In the genomic region with DNA sequence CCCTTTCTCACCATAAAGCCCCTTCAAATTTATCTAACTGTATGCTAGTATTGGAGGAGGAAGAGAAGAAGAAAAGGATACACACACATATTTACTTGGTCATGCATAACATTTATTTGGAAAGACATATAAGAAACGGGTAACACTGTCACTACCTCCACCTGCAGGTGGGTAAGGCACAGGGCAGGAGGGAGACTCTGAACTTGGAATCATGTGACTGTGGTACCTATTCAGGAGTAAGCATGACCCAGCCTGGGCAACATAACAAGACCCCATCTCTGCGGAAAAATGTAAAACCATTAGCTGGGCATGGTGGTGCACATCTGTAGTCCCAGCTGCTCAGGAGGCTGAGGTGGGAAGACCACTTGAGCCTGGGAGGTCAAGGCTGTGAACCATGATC, we compare ENCODE assay signal across 15 cellular contexts. TPM values are rescaled to one million over a fixed set of nuclear protein-coding genes. Genes with fewer than 3 reads are reported as not detected.
A peak's percentile ranks its signal among the peaks of the same experiment; 100 is the strongest.
DNase-seq lines count a peak whose midpoint lies in the region; FAIRE-seq and TF ChIP-seq lines count a peak whose summit lies in the region.
"Had no signal": no experiment of that assay in that cellular context is flagged by ENCODE, and none has a peak within 500 bp of the region (broad histone marks: within the 10 kb centered on the region; RNA-seq: fewer than 3 reads in every experiment).

No MANE protein-coding gene starts in this region.

- H3K27ac Mint-ChIP-seq in astrocyte (ENCODE audit: unreplicated experiment) = no peak overlapping the region
- H3K27ac Mint-ChIP-seq in activated CD4-positive, alpha-beta T cell treated with anti-CD3 and anti-CD28 coated beads, Interleukin-2, amount 10 ng/mL, durations not matched to agents 24 days and 14 days = no peak overlapping the region

- no peaks in the 10 kb centered on the region for H3K36me3 ChIP-seq in astrocyte (ENCODE audit: insufficient read depth, low read length)
- H3K36me3 ChIP-seq in left ventricle myocardium inferior = no peaks in the 10 kb centered on the region
- H3K36me3 ChIP-seq: thoracic aorta had no signal

- H3K27me3 ChIP-seq in astrocyte (ENCODE audit: insufficient read depth, low read length) = no peaks in the 10 kb centered on the region
- peaks cover 96% of the 10 kb centered on the region for H3K27me3 ChIP-seq in left ventricle myocardium inferior (ENCODE audit: low read depth)

- peaks cover 24% of the 10 kb centered on the region for H3K27me3 Mint-ChIP-seq in astrocyte (ENCODE audit: low read depth, unreplicated experiment)
- peaks cover 2% of the 10 kb centered on the region for H3K27me3 Mint-ChIP-seq in activated CD4-positive, alpha-beta T cell treated with anti-CD3 and anti-CD28 coated beads, Interleukin-2, amount 10 ng/mL, durations not matched to agents 24 days and 14 days

- H3K4me1 Mint-ChIP-seq in astrocyte (ENCODE audit: low read depth, unreplicated experiment) = peaks cover 2% of the 10 kb centered on the region
- no peaks in the 10 kb centered on the region for H3K4me1 Mint-ChIP-seq in activated CD4-positive, alpha-beta T cell treated with anti-CD3 and anti-CD28 coated beads, Interleukin-2, amount 10 ng/mL, durations not matched to agents 24 days and 14 days

- no peak overlapping the region for H3K9ac ChIP-seq in astrocyte (ENCODE audit: low read length)

- no peak overlapping the region for H3K27ac ChIP-seq in astrocyte (ENCODE audit: low read depth, low read length)
- no peak overlapping the region for H3K27ac ChIP-seq in left ventricle myocardium inferior (replicated peaks)
- H3K27ac ChIP-seq: dorsolateral prefrontal cortex, thoracic aorta had no signal

- no peak overlapping the region for H2AFZ ChIP-seq in astrocyte (ENCODE audit: low read depth, low read length)

- peak; percentile 18 for TF ChIP-seq CTCF in GM12865 (IDR thresholded peaks at IDR 0.05; ENCODE audit: insufficient read depth, low read depth, low read length, missing control alignments)
- peak; percentile 18 for TF ChIP-seq CTCF in astrocyte (IDR thresholded peaks at IDR 0.05; ENCODE audit: insufficient read depth, low read depth, low read length)
- no peak for TF ChIP-seq CTCF in left ventricle myocardium inferior (IDR thresholded peaks at IDR 0.05; ENCODE audit: borderline replicate concordance)

- H3K4me3 ChIP-seq in GM12865 (ENCODE audit: low read depth, low read length) (no peak overlapping the region), astrocyte (ENCODE audit: insufficient read depth, low read depth, low read length) (no peak overlapping the region), left ventricle myocardium inferior (no peak overlapping the region)
- H3K4me3 ChIP-seq: dorsolateral prefrontal cortex, thoracic aorta had no signal

- intact Hi-C loops in activated CD4-positive, alpha-beta T cell treated with anti-CD3 and anti-CD28 coated beads, Interleukin-2, amount 10 ng/mL, durations not matched to agents 24 days and 14 days (cut with micrococcal nuclease) = no loop called here
- intact Hi-C loops in left ventricle myocardium inferior (cut with micrococcal nuclease) = no loop called here

- H3K4me1 ChIP-seq in astrocyte (ENCODE audit: insufficient read depth, low read length) (peaks cover 9% of the 10 kb centered on the region), left ventricle myocardium inferior (no peaks in the 10 kb centered on the region)

- DNase-seq in GM12865 (ENCODE audit: low read depth) (peak; percentile 16), KG1 (lab: John Stamatoyannopoulos, UW) (peak; percentile 12), astrocyte (ENCODE audit: low read depth) (no peak), kidney tubule cell (ENCODE audit: low spot score) (peak; percentile 55), NOMO-1 (lab: John Stamatoyannopoulos, UW; ENCODE audit: unreplicated experiment in 2 of 2) (no peak), islet precursor cell (no peak), left ventricle myocardium inferior (no peak)
- DNase-seq in activated CD4-positive, alpha-beta T cell treated with anti-CD3 and anti-CD28 coated beads, Interleukin-2, amount 10 ng/mL, durations not matched to agents 24 days and 14 days = no peak
- DNase-seq: dorsolateral prefrontal cortex; NCI-H2081 treated with DMSO at 0.1 percent for 48 hours; stimulated activated CD4-positive, alpha-beta T cell treated with anti-CD3 and anti-CD28 coated beads, Interleukin-4, amount 100 ng/mL, for 24 hours had no signal

- H3K4me3 Mint-ChIP-seq in astrocyte (ENCODE audit: unreplicated experiment) = no peak overlapping the region
- no peak overlapping the region for H3K4me3 Mint-ChIP-seq in activated CD4-positive, alpha-beta T cell treated with anti-CD3 and anti-CD28 coated beads, Interleukin-2, amount 10 ng/mL, durations not matched to agents 24 days and 14 days

- peaks cover 4% of the 10 kb centered on the region for H3K9me3 Mint-ChIP-seq in astrocyte (ENCODE audit: unreplicated experiment)
- H3K9me3 Mint-ChIP-seq in activated CD4-positive, alpha-beta T cell treated with anti-CD3 and anti-CD28 coated beads, Interleukin-2, amount 10 ng/mL, durations not matched to agents 24 days and 14 days = no peaks in the 10 kb centered on the region

- no peaks in the 10 kb centered on the region for H3K36me3 Mint-ChIP-seq in astrocyte (ENCODE audit: low read depth, unreplicated experiment)
- no peaks in the 10 kb centered on the region for H3K36me3 Mint-ChIP-seq in activated CD4-positive, alpha-beta T cell treated with anti-CD3 and anti-CD28 coated beads, Interleukin-2, amount 10 ng/mL, durations not matched to agents 24 days and 14 days (ENCODE audit: low read depth)

- H4K20me1 ChIP-seq in astrocyte (ENCODE audit: insufficient read depth, low read length) = no peaks in the 10 kb centered on the region

- no peak overlapping the region for H3K4me2 ChIP-seq in astrocyte (ENCODE audit: low read length)

- H3K9me3 ChIP-seq in astrocyte (ENCODE audit: insufficient read depth, low read depth, low read length) (no peaks in the 10 kb centered on the region), left ventricle myocardium inferior (replicated peaks) (no peaks in the 10 kb centered on the region)
- H3K9me3 ChIP-seq: thoracic aorta had no signal

- FAIRE-seq in astrocyte (lab: Jason Lieb, UNC) = no peak
- FAIRE-seq: islet of Langerhans, TTC549 had no signal

- H3K79me2 ChIP-seq in astrocyte (ENCODE audit: insufficient read depth, low read length) = no peaks in the 10 kb centered on the region

RNA-seq across cellular contexts. Expression of a gene that starts 1.4 kb away (rescaled TPM):
- total RNA-seq in astrocyte = not detected in 2 replicates
- total RNA-seq in activated CD4-positive, alpha-beta T cell treated with anti-CD3 and anti-CD28 coated beads, Interleukin-2, amount 10 ng/mL, durations not matched to agents 24 days and 14 days = not detected in 2 replicates
- not detected for total RNA-seq in left ventricle myocardium inferior
- total RNA-seq: dorsolateral prefrontal cortex, osteoblast, thoracic aorta had no signal

Comparison
In these comparisons a context has a peak if more than half of its experiments do, and no peak if none do; other contexts are left out.
1. DNase-seq: peak in GM12865 (single experiment), KG1 (single experiment) and kidney tubule cell (single experiment); none in astrocyte (single experiment), NOMO-1 (0 of 2), activated CD4-positive, alpha-beta T cell treated with anti-CD3 and anti-CD28 coated beads, Interleukin-2, amount 10 ng/mL, durations not matched to agents 24 days and 14 days (single experiment), islet precursor cell (single experiment) and left ventricle myocardium inferior (single experiment).